Comparison of ENCODE assay signal across 21 cellular contexts in the genomic region with DNA sequence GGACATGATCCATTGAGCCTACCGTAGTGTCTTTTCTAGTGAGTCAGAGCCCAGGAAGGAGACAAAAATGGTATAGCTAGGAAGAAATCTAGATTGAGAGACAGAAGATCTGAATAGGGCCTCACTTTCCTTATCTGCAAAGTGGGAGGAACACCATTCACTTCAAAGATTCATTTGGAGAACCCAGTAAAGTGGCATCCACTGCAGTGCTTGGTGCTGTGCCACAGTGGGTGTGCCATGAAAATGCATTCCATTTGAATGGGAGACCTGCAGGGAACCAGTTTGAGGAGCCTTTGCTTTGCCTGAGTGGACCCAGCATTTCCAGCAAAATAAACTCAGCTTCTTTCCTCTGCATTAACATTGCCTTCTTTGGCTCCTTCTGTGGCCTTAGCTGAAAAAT.
DNase-seq lines count a peak whose midpoint lies in the region; ATAC-seq and TF ChIP-seq lines count a peak whose summit lies in the region.
"Had no signal": no experiment of that assay in that cellular context is flagged by ENCODE, and none has a peak within 500 bp of the region (broad histone marks: within the 10 kb centered on the region; RNA-seq: fewer than 3 reads in every experiment).

No MANE protein-coding gene starts in this region.

- H3K9me3 Mint-ChIP-seq in endothelial cell (ENCODE audit: unreplicated experiment) = no peaks in the 10 kb centered on the region
- H3K9me3 Mint-ChIP-seq in nephron progenitor cell = peaks cover 22% of the 10 kb centered on the region
- H3K9me3 Mint-ChIP-seq: activated CD4-positive, alpha-beta T cell treated with anti-CD3 and anti-CD28 coated beads, Interleukin-2, amount 10 ng/mL, durations not matched to agents 7 days and 5 days; T-helper 1 cell treated with Interleukin-12 subunit alpha and Interleukin-12 subunit beta and Interleukin-4 antibody, amounts not matched to agents 30 μg/mL and 1 μg/mL, for 36 hours had no signal

- peaks cover 8% of the 10 kb centered on the region for H3K4me1 ChIP-seq in cardiac muscle cell (ENCODE audit: low read depth)
- H3K4me1 ChIP-seq: prostate gland had no signal

- H3K36me3 Mint-ChIP-seq in endothelial cell (ENCODE audit: low read depth, unreplicated experiment) (no peaks in the 10 kb centered on the region), nephron progenitor cell (ENCODE audit: low read depth) (peaks cover 6% of the 10 kb centered on the region)
- H3K36me3 Mint-ChIP-seq: activated naive CD8-positive, alpha-beta T cell treated with anti-CD3 and anti-CD28 coated beads, Interleukin-2, amount 10 ng/mL, durations not matched to agents 7 days and 5 days; natural killer cell; stimulated activated effector memory CD8-positive, alpha-beta T cell treated with anti-CD3 and anti-CD28 coated beads, Interleukin-12 subunit alpha, Interleukin-12 subunit beta, amount 100 ng/mL, for 72 hours had no signal

- H3K9me3 ChIP-seq in cardiac muscle cell (ENCODE audit: low read depth) = no peaks in the 10 kb centered on the region
- H3K9me3 ChIP-seq: prostate gland had no signal

- ATAC-seq in Right ventricle myocardium inferior = no peak
- ATAC-seq in GM19467 (IDR thresholded peaks at IDR 0.05; ENCODE audit: unreplicated experiment) = no peak
- no peak for ATAC-seq in GM18517 (IDR thresholded peaks at IDR 0.05; ENCODE audit: unreplicated experiment)
- ATAC-seq: esophagus mucosa, natural killer cell had no signal

- H3K27ac ChIP-seq in cardiac muscle cell = peak overlapping the region; percentile 80
- H3K27ac ChIP-seq: prostate gland had no signal

- H3K27me3 ChIP-seq in cardiac muscle cell = no peaks in the 10 kb centered on the region

- DNase-seq in cardiac muscle cell (ENCODE audit: low read depth in 1 of 2, low spot score in 1 of 2) = no peak
- no peak for DNase-seq in Right ventricle myocardium inferior (ENCODE audit: missing footprints)
- no peak for DNase-seq in endothelial cell (ENCODE audit: low spot score)
- no peak for DNase-seq in nephron progenitor cell
- DNase-seq in stimulated activated CD4-positive, alpha-beta T cell treated with anti-CD3 and anti-CD28 coated beads, Interleukin-15, amount 100 ng/mL, for 24 hours = no peak
- DNase-seq in mucosa of gallbladder (ENCODE audit: low spot score) = no peak
- DNase-seq: activated CD4-positive, alpha-beta T cell treated with anti-CD3 and anti-CD28 coated beads, Interleukin-2, amount 10 ng/mL, durations not matched to agents 7 days and 5 days; activated naive CD8-positive, alpha-beta T cell treated with anti-CD3 and anti-CD28 coated beads, Interleukin-2, amount 10 ng/mL, durations not matched to agents 7 days and 5 days; DND-41; effector CD8-positive, alpha-beta T cell; natural killer cell; NCI-H2107; stimulated activated CD4-positive, alpha-beta T cell treated with anti-CD3 and anti-CD28 coated beads, Interleukin-1b, Interleukin-23, amount 100 ng/mL, for 48 hours had no signal

- intact Hi-C loops in Right ventricle myocardium inferior (cut with DNase I) = no loop called here

- H3K4me1 Mint-ChIP-seq in endothelial cell (ENCODE audit: unreplicated experiment) = peaks cover 11% of the 10 kb centered on the region
- H3K4me1 Mint-ChIP-seq in nephron progenitor cell = peaks cover 49% of the 10 kb centered on the region
- H3K4me1 Mint-ChIP-seq: activated CD4-positive, alpha-beta T cell treated with anti-CD3 and anti-CD28 coated beads, Interleukin-2, amount 10 ng/mL, durations not matched to agents 7 days and 5 days; activated naive CD8-positive, alpha-beta T cell treated with anti-CD3 and anti-CD28 coated beads, Interleukin-2, amount 10 ng/mL, durations not matched to agents 7 days and 5 days; B cell had no signal

- no peak overlapping the region for H3K4me3 ChIP-seq in cardiac muscle cell
- H3K4me3 ChIP-seq: prostate gland had no signal

- H3K27ac Mint-ChIP-seq in endothelial cell (ENCODE audit: unreplicated experiment) (no peak overlapping the region), nephron progenitor cell (peak overlapping the region; percentile 83)
- H3K27ac Mint-ChIP-seq: activated CD4-positive, alpha-beta T cell treated with anti-CD3 and anti-CD28 coated beads, Interleukin-2, amount 10 ng/mL, durations not matched to agents 7 days and 5 days; activated naive CD8-positive, alpha-beta T cell treated with anti-CD3 and anti-CD28 coated beads, Interleukin-2, amount 10 ng/mL, durations not matched to agents 7 days and 5 days; B cell; IgD-negative memory B cell; natural killer cell; stimulated activated effector memory CD8-positive, alpha-beta T cell treated with anti-CD3 and anti-CD28 coated beads, Interleukin-12 subunit alpha, Interleukin-12 subunit beta, amount 100 ng/mL, for 72 hours; T-helper 1 cell treated with Interleukin-12 subunit alpha and Interleukin-12 subunit beta and Interleukin-4 antibody, amounts not matched to agents 30 μg/mL and 1 μg/mL, for 36 hours had no signal

- TF ChIP-seq CTCF in cardiac muscle cell (IDR thresholded peaks at IDR 0.05; ENCODE audit: low read depth, low read length) (no peak), endothelial cell (IDR thresholded peaks at IDR 0.05; ENCODE audit: unreplicated experiment) (no peak), nephron progenitor cell (IDR thresholded peaks at IDR 0.05) (no peak)

- H3K27me3 Mint-ChIP-seq in endothelial cell (ENCODE audit: unreplicated experiment) (peaks cover 3% of the 10 kb centered on the region), nephron progenitor cell (ENCODE audit: low read depth, poor library complexity) (peaks cover 5% of the 10 kb centered on the region)

- no peaks in the 10 kb centered on the region for H3K36me3 ChIP-seq in cardiac muscle cell
- H3K36me3 ChIP-seq: prostate gland had no signal

- H3K4me3 Mint-ChIP-seq in endothelial cell (ENCODE audit: unreplicated experiment) = peak overlapping the region; percentile 82
- H3K4me3 Mint-ChIP-seq in nephron progenitor cell = peak overlapping the region; percentile 81
- H3K4me3 Mint-ChIP-seq: activated CD4-positive, alpha-beta T cell treated with anti-CD3 and anti-CD28 coated beads, Interleukin-2, amount 10 ng/mL, durations not matched to agents 7 days and 5 days; activated naive CD8-positive, alpha-beta T cell treated with anti-CD3 and anti-CD28 coated beads, Interleukin-2, amount 10 ng/mL, durations not matched to agents 7 days and 5 days; natural killer cell; stimulated activated effector memory CD8-positive, alpha-beta T cell treated with anti-CD3 and anti-CD28 coated beads, Interleukin-12 subunit alpha, Interleukin-12 subunit beta, amount 100 ng/mL, for 72 hours; T-helper 1 cell treated with Interleukin-12 subunit alpha and Interleukin-12 subunit beta and Interleukin-4 antibody, amounts not matched to agents 30 μg/mL and 1 μg/mL, for 36 hours had no signal
